In genomic region chr10:92142512-92142911, GRCh38 we compare ENCODE assay signal across 12 cellular contexts.
DNase-seq lines count a peak whose midpoint lies in the region; ATAC-seq and TF ChIP-seq lines count a peak whose summit lies in the region.
"Had no signal": no experiment of that assay in that cellular context is flagged by ENCODE, and none has a peak within 500 bp of the region (broad histone marks: within the 10 kb centered on the region; RNA-seq: fewer than 3 reads in every experiment).

No MANE protein-coding gene starts in this region.

- no peak for DNase-seq in SK-N-SH
- no peak for DNase-seq in MM.1S
- DNase-seq in retina: no peak
- no peak for DNase-seq in thyroid gland
- no peak for DNase-seq in HCEC 1CT
- DNase-seq: activated CD4-positive, alpha-beta T cell treated with anti-CD3 and anti-CD28 coated beads for 4 hours; NCI-H2107 had no signal

- H3K79me2 ChIP-seq in SK-N-SH (ENCODE audit: insufficient read depth) (no peaks in the 10 kb centered on the region), MM.1S (ENCODE audit: low read length) (no peaks in the 10 kb centered on the region)

- H3K9me2 ChIP-seq in SK-N-SH (no peaks in the 10 kb centered on the region), MM.1S (replicated peaks; ENCODE audit: insufficient read depth, low read length) (no peaks in the 10 kb centered on the region)

- H4K20me1 ChIP-seq in SK-N-SH (ENCODE audit: insufficient read depth): no peaks in the 10 kb centered on the region
- H4K20me1 ChIP-seq in MM.1S (ENCODE audit: insufficient read depth, low read length): no peaks in the 10 kb centered on the region

- H3K27me3 ChIP-seq in SK-N-SH (ENCODE audit: insufficient read depth) (no peaks in the 10 kb centered on the region), MM.1S (replicated peaks; ENCODE audit: insufficient read depth, low read length) (no peaks in the 10 kb centered on the region), endocrine pancreas (ENCODE audit: control insufficient read depth, insufficient read depth, low read length) (no peaks in the 10 kb centered on the region), thyroid gland (no peaks in the 10 kb centered on the region)

- H3K4me1 ChIP-seq in SK-N-SH (ENCODE audit: control insufficient read depth in 1 of 2, insufficient read depth in 2 of 2, low read depth in 1 of 2, low read length in 1 of 2): no peaks in the 10 kb centered on the region
- H3K4me1 ChIP-seq in MM.1S (ENCODE audit: low read length): peaks cover 15% of the 10 kb centered on the region
- H3K4me1 ChIP-seq in endocrine pancreas (ENCODE audit: control insufficient read depth, insufficient read depth, low read length): peaks cover 6% of the 10 kb centered on the region
- H3K4me1 ChIP-seq in thyroid gland: peaks cover 4 to 13% of the 10 kb centered on the region in 2 donors

- no peaks in the 10 kb centered on the region for H3F3A ChIP-seq in SK-N-SH (replicated peaks; ENCODE audit: insufficient read depth)
- H3F3A ChIP-seq in MM.1S (ENCODE audit: insufficient read depth, low read length): peaks cover 14% of the 10 kb centered on the region

- H3K9me3 ChIP-seq in SK-N-SH (no peaks in the 10 kb centered on the region), MM.1S (replicated peaks; ENCODE audit: insufficient read depth, low read length) (no peaks in the 10 kb centered on the region), endocrine pancreas (ENCODE audit: control insufficient read depth, low read length) (no peaks in the 10 kb centered on the region), thyroid gland (no peaks in the 10 kb centered on the region)

- H3K4me2 ChIP-seq in SK-N-SH (no peak overlapping the region), MM.1S (ENCODE audit: low read depth, low read length) (peak overlapping the region; percentile 33; the same call in 1 of the 2 replicates)
- H3K4me2 ChIP-seq: smooth muscle cell had no signal

- H3K9ac ChIP-seq in SK-N-SH: no peak overlapping the region
- H3K9ac ChIP-seq in MM.1S (ENCODE audit: low read length): no peak overlapping the region
- no peak overlapping the region for H3K9ac ChIP-seq in endocrine pancreas (ENCODE audit: control insufficient read depth, insufficient read depth, low read length)

- CTCF ChIA-PET in SK-N-SH (lab: Yijun Ruan, JAX): interaction anchor here (0.7 kb wide), 1 partner anchor 8 kb away, joined by 6 read pairs; no protein-coding TSS in a partner anchor

- POLR2A ChIA-PET in SK-N-SH (lab: Yijun Ruan, JAX): no interaction called here

- no peak for TF ChIP-seq RAD21 in SK-N-SH (IDR thresholded peaks at IDR 0.05; ENCODE audit: low read length)

- H2AFZ ChIP-seq in SK-N-SH (ENCODE audit: low read depth): no peak overlapping the region
- H2AFZ ChIP-seq in MM.1S (ENCODE audit: low read length): no peak overlapping the region

- WGBS in SK-N-SH (ENCODE audit: low lambda C conversion rate): 59% methylated on average over 1 of the region's 1 CpG
- WGBS in thyroid gland, 2 donors: 60 to 67% methylated on average over 1 of the region's 1 CpG

- peak; percentile 19; the same call in 1 of the 2 replicates for TF ChIP-seq CTCF in SK-N-SH (IDR thresholded peaks at IDR 0.05)
- no peak for TF ChIP-seq CTCF in MM.1S (IDR thresholded peaks at IDR 0.05; ENCODE audit: low read length)
- TF ChIP-seq CTCF in thyroid gland (IDR thresholded peaks at IDR 0.05): no peak

- no peak for TF ChIP-seq EP300 in SK-N-SH (IDR thresholded peaks at IDR 0.05; ENCODE audit: borderline replicate concordance in 1 of 2, low read depth in 1 of 2, low read length in 1 of 2)

- TF ChIP-seq POLR2A in thyroid gland (IDR thresholded peaks at IDR 0.05): no peak

- ATAC-seq in SK-N-SH treated with all-trans-retinoic acid at 6 μM for 48 hours (no peak), HG02938 (IDR thresholded peaks at IDR 0.05; ENCODE audit: unreplicated experiment) (no peak)

- intact Hi-C loops in thyroid gland (cut with DNase I): no loop called here

- H3K27ac ChIP-seq in SK-N-SH (ENCODE audit: low read depth in 2 of 2, low read length in 1 of 2): no peak overlapping the region
- H3K27ac ChIP-seq in MM.1S (ENCODE audit: low read length): no peak overlapping the region
- peak overlapping the region in 1 of 3 donors; percentile 34 for H3K27ac ChIP-seq in thyroid gland
- H3K27ac ChIP-seq: epithelial cell of prostate had no signal

- H3K36me3 ChIP-seq in SK-N-SH (replicated peaks in 1 of 2; ENCODE audit: control insufficient read depth in 1 of 2, insufficient read depth in 2 of 2, low read length in 1 of 2) (no peaks in the 10 kb centered on the region), MM.1S (replicated peaks; ENCODE audit: insufficient read depth, low read length) (no peaks in the 10 kb centered on the region; the same call in 1 of the 2 replicates), endocrine pancreas (ENCODE audit: control insufficient read depth, insufficient read depth, low read length) (no peaks in the 10 kb centered on the region), thyroid gland (no peaks in the 10 kb centered on the region)

- H3K4me3 ChIP-seq in SK-N-SH (ENCODE audit: low read depth in 2 of 2, low read length in 1 of 2): no peak overlapping the region
- no peak overlapping the region for H3K4me3 ChIP-seq in MM.1S (ENCODE audit: low read length)
- H3K4me3 ChIP-seq in endocrine pancreas (ENCODE audit: control insufficient read depth, insufficient read depth, low read length): peak overlapping the region; percentile 14
- H3K4me3 ChIP-seq in thyroid gland (replicated peaks in 1 of 3): no peak overlapping the region
- H3K4me3 ChIP-seq: smooth muscle cell had no signal

TF ChIP-seq in SK-N-SH, 30 proteins besides CTCF, POLR2A, EP300 and RAD21:
- no peak for TF ChIP-seq CHD2 (IDR thresholded peaks at IDR 0.05; ENCODE audit: low read length, partially characterized antibody)
- TF ChIP-seq EZH2phosphoT487 (IDR thresholded peaks at IDR 0.05; ENCODE audit: borderline replicate concordance, low read depth): no peak
- TF ChIP-seq MXI1 (IDR thresholded peaks at IDR 0.05; ENCODE audit: low read depth, low read length): no peak

TF ChIP-seq in SK-N-SH treated with all-trans-retinoic acid at 6 μM for 48 hours, 23 proteins besides CTCF, POLR2A, EP300 and RAD21:
- TF ChIP-seq TOX (CRISPR knock-in tag; IDR thresholded peaks at IDR 0.05; ENCODE audit: borderline replicate concordance) (no peak), ZFP3 (CRISPR knock-in tag; IDR thresholded peaks at IDR 0.05) (no peak), ZC3H10 (CRISPR knock-in tag; IDR thresholded peaks at IDR 0.05) (no peak), OSR1 (CRISPR knock-in tag; IDR thresholded peaks at IDR 0.05) (no peak), ZFP30 (CRISPR knock-in tag; IDR thresholded peaks at IDR 0.05) (no peak)
